In genomic region chr1:205642679-205643307, GRCh38 we compare ENCODE assay signal across 1 cellular context.
A peak's percentile ranks its signal among the peaks of the same experiment; 100 is the strongest.
TF ChIP-seq lines count a peak whose summit lies in the region.

No MANE protein-coding gene starts in this region.

TF ChIP-seq in HepG2, 621 proteins besides CTCF, POLR2A, EP300 and RAD21 (continued from another document and continues in another):
- TF ChIP-seq FUBP1 (CRISPR knock-in tag; IDR thresholded peaks at IDR 0.05; ENCODE audit: borderline replicate concordance) = no peak
- TF ChIP-seq, protein P1, sequence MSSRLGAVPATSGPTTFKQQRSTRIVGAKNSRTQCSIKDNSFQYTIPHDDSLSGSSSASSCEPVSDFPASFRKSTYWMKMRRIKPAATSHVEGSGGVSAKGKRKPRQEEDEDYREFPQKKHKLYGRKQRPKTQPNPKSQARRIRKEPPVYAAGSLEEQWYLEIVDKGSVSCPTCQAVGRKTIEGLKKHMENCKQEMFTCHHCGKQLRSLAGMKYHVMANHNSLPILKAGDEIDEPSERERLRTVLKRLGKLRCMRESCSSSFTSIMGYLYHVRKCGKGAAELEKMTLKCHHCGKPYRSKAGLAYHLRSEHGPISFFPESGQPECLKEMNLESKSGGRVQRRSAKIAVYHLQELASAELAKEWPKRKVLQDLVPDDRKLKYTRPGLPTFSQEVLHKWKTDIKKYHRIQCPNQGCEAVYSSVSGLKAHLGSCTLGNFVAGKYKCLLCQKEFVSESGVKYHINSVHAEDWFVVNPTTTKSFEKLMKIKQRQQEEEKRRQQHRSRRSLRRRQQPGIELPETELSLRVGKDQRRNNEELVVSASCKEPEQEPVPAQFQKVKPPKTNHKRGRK (CRISPR knock-in tag; IDR thresholded peaks at IDR 0.05) = no peak
- TF ChIP-seq GATA4 (IDR thresholded peaks at IDR 0.05; ENCODE audit: borderline replicate concordance, low read depth) = no peak
- no peak for TF ChIP-seq TBL1XR1 (IDR thresholded peaks at IDR 0.05; ENCODE audit: borderline replicate concordance, low read length, partially characterized antibody)
- no peak for TF ChIP-seq ZNF331 (CRISPR knock-in tag; IDR thresholded peaks at IDR 0.05)
- TF ChIP-seq ZNF749 (CRISPR knock-in tag; IDR thresholded peaks at IDR 0.05; ENCODE audit: borderline replicate concordance) = no peak
- TF ChIP-seq ZSCAN22 (CRISPR knock-in tag; IDR thresholded peaks at IDR 0.05) = no peak
- TF ChIP-seq SMAD1 (CRISPR knock-in tag; IDR thresholded peaks at IDR 0.05; ENCODE audit: borderline replicate concordance, low read depth) = no peak
- no peak for TF ChIP-seq ZNF572 (CRISPR knock-in tag; IDR thresholded peaks at IDR 0.05)
- no peak for TF ChIP-seq NRL (CRISPR knock-in tag; IDR thresholded peaks at IDR 0.05; ENCODE audit: borderline replicate concordance)
- TF ChIP-seq, protein P2, sequence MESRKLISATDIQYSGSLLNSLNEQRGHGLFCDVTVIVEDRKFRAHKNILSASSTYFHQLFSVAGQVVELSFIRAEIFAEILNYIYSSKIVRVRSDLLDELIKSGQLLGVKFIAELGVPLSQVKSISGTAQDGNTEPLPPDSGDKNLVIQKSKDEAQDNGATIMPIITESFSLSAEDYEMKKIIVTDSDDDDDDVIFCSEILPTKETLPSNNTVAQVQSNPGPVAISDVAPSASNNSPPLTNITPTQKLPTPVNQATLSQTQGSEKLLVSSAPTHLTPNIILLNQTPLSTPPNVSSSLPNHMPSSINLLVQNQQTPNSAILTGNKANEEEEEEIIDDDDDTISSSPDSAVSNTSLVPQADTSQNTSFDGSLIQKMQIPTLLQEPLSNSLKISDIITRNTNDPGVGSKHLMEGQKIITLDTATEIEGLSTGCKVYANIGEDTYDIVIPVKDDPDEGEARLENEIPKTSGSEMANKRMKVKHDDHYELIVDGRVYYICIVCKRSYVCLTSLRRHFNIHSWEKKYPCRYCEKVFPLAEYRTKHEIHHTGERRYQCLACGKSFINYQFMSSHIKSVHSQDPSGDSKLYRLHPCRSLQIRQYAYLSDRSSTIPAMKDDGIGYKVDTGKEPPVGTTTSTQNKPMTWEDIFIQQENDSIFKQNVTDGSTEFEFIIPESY (CRISPR knock-in tag; IDR thresholded peaks at IDR 0.05) = no peak
- no peak for TF ChIP-seq KLF13 (CRISPR knock-in tag; IDR thresholded peaks at IDR 0.05)
- TF ChIP-seq ZNF256 (CRISPR knock-in tag; conservative IDR thresholded peaks at IDR 0.05) = no peak
- no peak for TF ChIP-seq BCLAF1 (IDR thresholded peaks at IDR 0.05)
- TF ChIP-seq, protein P3, sequence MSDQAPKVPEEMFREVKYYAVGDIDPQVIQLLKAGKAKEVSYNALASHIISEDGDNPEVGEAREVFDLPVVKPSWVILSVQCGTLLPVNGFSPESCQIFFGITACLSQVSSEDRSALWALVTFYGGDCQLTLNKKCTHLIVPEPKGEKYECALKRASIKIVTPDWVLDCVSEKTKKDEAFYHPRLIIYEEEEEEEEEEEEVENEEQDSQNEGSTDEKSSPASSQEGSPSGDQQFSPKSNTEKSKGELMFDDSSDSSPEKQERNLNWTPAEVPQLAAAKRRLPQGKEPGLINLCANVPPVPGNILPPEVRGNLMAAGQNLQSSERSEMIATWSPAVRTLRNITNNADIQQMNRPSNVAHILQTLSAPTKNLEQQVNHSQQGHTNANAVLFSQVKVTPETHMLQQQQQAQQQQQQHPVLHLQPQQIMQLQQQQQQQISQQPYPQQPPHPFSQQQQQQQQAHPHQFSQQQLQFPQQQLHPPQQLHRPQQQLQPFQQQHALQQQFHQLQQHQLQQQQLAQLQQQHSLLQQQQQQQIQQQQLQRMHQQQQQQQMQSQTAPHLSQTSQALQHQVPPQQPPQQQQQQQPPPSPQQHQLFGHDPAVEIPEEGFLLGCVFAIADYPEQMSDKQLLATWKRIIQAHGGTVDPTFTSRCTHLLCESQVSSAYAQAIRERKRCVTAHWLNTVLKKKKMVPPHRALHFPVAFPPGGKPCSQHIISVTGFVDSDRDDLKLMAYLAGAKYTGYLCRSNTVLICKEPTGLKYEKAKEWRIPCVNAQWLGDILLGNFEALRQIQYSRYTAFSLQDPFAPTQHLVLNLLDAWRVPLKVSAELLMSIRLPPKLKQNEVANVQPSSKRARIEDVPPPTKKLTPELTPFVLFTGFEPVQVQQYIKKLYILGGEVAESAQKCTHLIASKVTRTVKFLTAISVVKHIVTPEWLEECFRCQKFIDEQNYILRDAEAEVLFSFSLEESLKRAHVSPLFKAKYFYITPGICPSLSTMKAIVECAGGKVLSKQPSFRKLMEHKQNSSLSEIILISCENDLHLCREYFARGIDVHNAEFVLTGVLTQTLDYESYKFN (CRISPR knock-in tag; conservative IDR thresholded peaks at IDR 0.05) = peak; percentile 88
- TF ChIP-seq IKZF5 (CRISPR knock-in tag; IDR thresholded peaks at IDR 0.05) = no peak
- TF ChIP-seq SCMH1 (CRISPR knock-in tag; IDR thresholded peaks at IDR 0.05; ENCODE audit: borderline replicate concordance) = no peak
- TF ChIP-seq NR2F1 (CRISPR knock-in tag; IDR thresholded peaks at IDR 0.05) = no peak
- TF ChIP-seq U2AF1 (optimal IDR thresholded peaks at IDR 0.05; ENCODE audit: low read depth, low read length) = no peak
- no peak for TF ChIP-seq RBAK (CRISPR knock-in tag; IDR thresholded peaks at IDR 0.05)
- no peak for TF ChIP-seq RBM39 (IDR thresholded peaks at IDR 0.05; ENCODE audit: low read depth, low read length, poor library complexity, severe bottlenecking)
- no peak for TF ChIP-seq JUND (CRISPR knock-in tag; IDR thresholded peaks at IDR 0.05)
- no peak for TF ChIP-seq ATAD3A (CRISPR knock-in tag; IDR thresholded peaks at IDR 0.05)
- no peak for TF ChIP-seq ZNF24 (IDR thresholded peaks at IDR 0.05)
- no peak for TF ChIP-seq GTF3A (CRISPR knock-in tag; conservative IDR thresholded peaks at IDR 0.05)
- no peak for TF ChIP-seq GZF1 (CRISPR knock-in tag; IDR thresholded peaks at IDR 0.05)
- TF ChIP-seq FOXP1 (IDR thresholded peaks at IDR 0.05) = no peak
- TF ChIP-seq FOXP1 (CRISPR knock-in tag; IDR thresholded peaks at IDR 0.05) = peak; percentile 33; the same call in 1 of the 2 replicates
- no peak for TF ChIP-seq BRF2 (CRISPR knock-in tag; IDR thresholded peaks at IDR 0.05)
- TF ChIP-seq PATZ1 (CRISPR knock-in tag; IDR thresholded peaks at IDR 0.05) = no peak
- TF ChIP-seq BRCA1 (CRISPR knock-in tag; IDR thresholded peaks at IDR 0.05) = no peak
- no peak for TF ChIP-seq NCOA1 (CRISPR knock-in tag; IDR thresholded peaks at IDR 0.05)
- TF ChIP-seq, protein P4, sequence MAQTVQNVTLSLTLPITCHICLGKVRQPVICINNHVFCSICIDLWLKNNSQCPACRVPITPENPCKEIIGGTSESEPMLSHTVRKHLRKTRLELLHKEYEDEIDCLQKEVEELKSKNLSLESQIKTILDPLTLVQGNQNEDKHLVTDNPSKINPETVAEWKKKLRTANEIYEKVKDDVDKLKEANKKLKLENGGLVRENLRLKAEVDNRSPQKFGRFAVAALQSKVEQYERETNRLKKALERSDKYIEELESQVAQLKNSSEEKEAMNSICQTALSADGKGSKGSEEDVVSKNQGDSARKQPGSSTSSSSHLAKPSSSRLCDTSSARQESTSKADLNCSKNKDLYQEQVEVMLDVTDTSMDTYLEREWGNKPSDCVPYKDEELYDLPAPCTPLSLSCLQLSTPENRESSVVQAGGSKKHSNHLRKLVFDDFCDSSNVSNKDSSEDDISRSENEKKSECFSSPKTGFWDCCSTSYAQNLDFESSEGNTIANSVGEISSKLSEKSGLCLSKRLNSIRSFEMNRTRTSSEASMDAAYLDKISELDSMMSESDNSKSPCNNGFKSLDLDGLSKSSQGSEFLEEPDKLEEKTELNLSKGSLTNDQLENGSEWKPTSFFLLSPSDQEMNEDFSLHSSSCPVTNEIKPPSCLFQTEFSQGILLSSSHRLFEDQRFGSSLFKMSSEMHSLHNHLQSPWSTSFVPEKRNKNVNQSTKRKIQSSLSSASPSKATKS (CRISPR knock-in tag; IDR thresholded peaks at IDR 0.05) = no peak
- no peak for TF ChIP-seq POLR2G (IDR thresholded peaks at IDR 0.05; ENCODE audit: low read depth, low read length)
- TF ChIP-seq RFX1 (IDR thresholded peaks at IDR 0.05) = no peak
- TF ChIP-seq ZNF207 (IDR thresholded peaks at IDR 0.05; ENCODE audit: borderline replicate concordance) = no peak
